In genomic region chr6:1730882-1731281, GRCh38 we compare ENCODE assay signal across 24 cellular contexts.
"Had no signal": no experiment of that assay in that cellular context is flagged by ENCODE, and none has a peak within 500 bp of the region (broad histone marks: within the 10 kb centered on the region; RNA-seq: fewer than 3 reads in every experiment).

No MANE protein-coding gene starts in this region.

- H3K36me3 ChIP-seq: colonic mucosa, gastrocnemius medialis, heart right ventricle, left lung, lower lobe of right lung had no signal

- H3K27ac Mint-ChIP-seq: dendritic cell treated with granulocyte-macrophage colony-stimulating factor and Interleukin-4, amounts not matched to agents 40 ng/mL and 50 ng/mL, for 4 days; effector memory CD8-positive, alpha-beta T cell; endodermal cell had no signal

- DNase-seq: colonic mucosa; cortex of kidney; effector CD8-positive, alpha-beta T cell; effector memory CD8-positive, alpha-beta T cell; erythroblast; esophagus squamous epithelium; foreskin fibroblast; foreskin melanocyte; gastrocnemius medialis; glutamatergic neuron; head of caudate nucleus; heart right ventricle; hippocampal formation; left cardiac atrium; left lung; left ventricle myocardium superior; lower lobe of right lung; mesenchymal stem cell; midbrain; mucosa of descending colon; naive B cell had no signal

- H3K4me1 Mint-ChIP-seq: naive B cell had no signal

- H3K4me1 ChIP-seq: colonic mucosa, gastrocnemius medialis, heart right ventricle, left lung, lower lobe of right lung had no signal

- H3K9me3 ChIP-seq: colonic mucosa, gastrocnemius medialis, lower lobe of right lung had no signal

- H3K27ac ChIP-seq: colonic mucosa, epithelial cell of prostate, esophagus squamous epithelium, gastrocnemius medialis, heart right ventricle, left lung, lower lobe of right lung had no signal

- H3K4me3 Mint-ChIP-seq: dendritic cell treated with granulocyte-macrophage colony-stimulating factor and Interleukin-4, amounts not matched to agents 40 ng/mL and 50 ng/mL, for 4 days; effector memory CD8-positive, alpha-beta T cell; endodermal cell; naive B cell had no signal

- H3K4me3 ChIP-seq: colonic mucosa, esophagus squamous epithelium, gastrocnemius medialis, heart right ventricle, left lung, lower lobe of right lung, mucosa of descending colon had no signal

- H3K27me3 ChIP-seq: colonic mucosa, esophagus squamous epithelium, gastrocnemius medialis, heart right ventricle, left lung had no signal

- H3K27me3 Mint-ChIP-seq: dendritic cell treated with granulocyte-macrophage colony-stimulating factor and Interleukin-4, amounts not matched to agents 40 ng/mL and 50 ng/mL, for 4 days; effector memory CD8-positive, alpha-beta T cell; naive B cell had no signal
